23 cellular contexts compared by ENCODE assay signal in genomic region chr1:82466894-82467293, GRCh38.
A peak's percentile ranks its signal among the peaks of the same experiment; 100 is the strongest.
DNase-seq lines count a peak whose midpoint lies in the region; FAIRE-seq and TF ChIP-seq lines count a peak whose summit lies in the region.
"Had no signal": no experiment of that assay in that cellular context is flagged by ENCODE, and none has a peak within 500 bp of the region (broad histone marks: within the 10 kb centered on the region; RNA-seq: fewer than 3 reads in every experiment).

No MANE protein-coding gene starts in this region.

- H3K79me2 ChIP-seq in osteoblast (ENCODE audit: insufficient read depth, low read length) = no peaks in the 10 kb centered on the region

- H3K27ac ChIP-seq in SJCRH30 = peak overlapping the region; percentile 60
- H3K27ac ChIP-seq in osteoblast (ENCODE audit: low read depth, low read length) = no peak overlapping the region
- H3K27ac ChIP-seq: PC-9, SK-N-MC had no signal

- no peak overlapping the region for H3K4me2 ChIP-seq in osteoblast (ENCODE audit: insufficient read depth, low read length)
- H3K4me2 ChIP-seq: PC-9 had no signal

- H3K9me3 ChIP-seq in SJCRH30 (replicated peaks) (no peaks in the 10 kb centered on the region), osteoblast (ENCODE audit: low read depth, low read length) (no peaks in the 10 kb centered on the region)

- intact Hi-C loops in posterior vena cava (cut with DNase I) = no loop called here

- CTCF ChIA-PET in HEK293T (lab: Yijun Ruan, JAX) = no interaction called here

- peak; percentile 68 for FAIRE-seq in colon (lab: Jason Lieb, UNC)

- H3K4me3 ChIP-seq in SJCRH30 (no peak overlapping the region), osteoblast (ENCODE audit: insufficient read depth, low read length) (no peak overlapping the region)
- H3K4me3 ChIP-seq: PC-9, SK-N-MC had no signal

- no peak for DNase-seq in HEK293T (ENCODE audit: extremely low spot score)
- DNase-seq in MV-4-11 (lab: John Stamatoyannopoulos, UW) = peak; percentile 90
- DNase-seq in SJCRH30 = peak in 1 of 2 experiments; percentile 35
- DNase-seq in posterior vena cava (ENCODE audit: low spot score) = no peak
- DNase-seq in osteoblast (ENCODE audit: insufficient read length, low spot score, missing footprints) = no peak
- DNase-seq in T-helper 2 cell = no peak
- DNase-seq: CD4-positive, CD25-positive, alpha-beta regulatory T cell; DMS79; H7; IMR-90; NCI-H1105; NCI-H146; NCI-H2029; NCI-H345; NCI-H524; NCI-H774; NK-92 treated with Interleukin-12 subunit alpha and Interleukin-12 subunit beta, amount 100 ng/mL, for 24 hours; PC-9; RPMI8226; SHP77; T-helper 1 cell had no signal

- H3K4me1 ChIP-seq in SJCRH30 (peaks cover 42% of the 10 kb centered on the region), osteoblast (ENCODE audit: insufficient read depth, low read length) (no peaks in the 10 kb centered on the region)

- H3K27me3 ChIP-seq in SJCRH30 (no peaks in the 10 kb centered on the region), osteoblast (ENCODE audit: insufficient read depth, low read length) (no peaks in the 10 kb centered on the region)

- H3K36me3 ChIP-seq in SJCRH30 (no peaks in the 10 kb centered on the region), osteoblast (ENCODE audit: insufficient read depth, low read length) (no peaks in the 10 kb centered on the region)

- no peak overlapping the region for H2AFZ ChIP-seq in osteoblast (ENCODE audit: low read length)
- H2AFZ ChIP-seq: PC-9 had no signal

- H4K20me1 ChIP-seq in osteoblast (ENCODE audit: insufficient read depth, low read length) = no peaks in the 10 kb centered on the region

- TF ChIP-seq CTCF in osteoblast (IDR thresholded peaks at IDR 0.05; ENCODE audit: extremely low read depth, low read depth, low read length) = no peak

- POLR2A ChIA-PET in HEK293T (lab: Yijun Ruan, JAX) = no interaction called here

TF ChIP-seq in HEK293T, 16 proteins besides CTCF, POLR2A, EP300 and RAD21:
- TF ChIP-seq PKNOX1 (IDR thresholded peaks at IDR 0.05) = peak; percentile 8; the same call in 1 of the 2 replicates
- TF ChIP-seq SP1 (IDR thresholded peaks at IDR 0.05) = no peak
